Comparison of ENCODE assay signal across 18 cellular contexts in genomic region chr12:99620159-99620479, GRCh38. TPM values are rescaled to one million over a fixed set of nuclear protein-coding genes. Genes with fewer than 3 reads are reported as not detected.
A peak's percentile ranks its signal among the peaks of the same experiment; 100 is the strongest.
DNase-seq lines count a peak whose midpoint lies in the region; ATAC-seq and TF ChIP-seq lines count a peak whose summit lies in the region.
"Had no signal": no experiment of that assay in that cellular context is flagged by ENCODE, and none has a peak within 500 bp of the region (broad histone marks: within the 10 kb centered on the region; RNA-seq: fewer than 3 reads in every experiment).

No MANE protein-coding gene starts in this region.

- no peaks in the 10 kb centered on the region for H3K27me3 ChIP-seq in Loucy (ENCODE audit: insufficient read depth, low read length, poor library complexity, severe bottlenecking)

- H3K27ac ChIP-seq in VCaP: no peak overlapping the region
- H3K27ac ChIP-seq: A549, GM23248 had no signal

- TF ChIP-seq CTCF in CD14-positive monocyte (IDR thresholded peaks at IDR 0.05): peak; percentile 6
- TF ChIP-seq CTCF in Loucy (conservative IDR thresholded peaks at IDR 0.05; ENCODE audit: low read length): 0 out of 2 replicates have a peak, but pooled peaks have one; percentile 22
- peak; percentile 38 for TF ChIP-seq CTCF in VCaP (conservative IDR thresholded peaks at IDR 0.05)
- TF ChIP-seq CTCF in neural crest cell (conservative IDR thresholded peaks at IDR 0.05): peak; percentile 6
- TF ChIP-seq CTCF in nephron progenitor cell (IDR thresholded peaks at IDR 0.05): no peak

- H3K4me3 ChIP-seq in Loucy (ENCODE audit: low read length, poor library complexity, severe bottlenecking): no peak overlapping the region
- H3K4me3 ChIP-seq: A549, GM12878, GM23248, HAP-1 had no signal

- H3K9me2 ChIP-seq in Loucy (replicated peaks; ENCODE audit: low read depth, low read length): no peaks in the 10 kb centered on the region

- no peaks in the 10 kb centered on the region for H3K36me3 Mint-ChIP-seq in CD14-positive monocyte
- H3K36me3 Mint-ChIP-seq in neural crest cell (ENCODE audit: low read depth): peaks cover 19% of the 10 kb centered on the region
- no peaks in the 10 kb centered on the region for H3K36me3 Mint-ChIP-seq in activated naive CD4-positive, alpha-beta T cell treated with anti-CD3 and anti-CD28 coated beads for 36 hours (ENCODE audit: low read depth)
- no peaks in the 10 kb centered on the region for H3K36me3 Mint-ChIP-seq in nephron progenitor cell (ENCODE audit: low read depth)
- H3K36me3 Mint-ChIP-seq: CD8-positive, alpha-beta memory T cell had no signal

- H3K4me1 Mint-ChIP-seq in CD14-positive monocyte (no peaks in the 10 kb centered on the region), neural crest cell (no peaks in the 10 kb centered on the region), nephron progenitor cell (no peaks in the 10 kb centered on the region)
- no peaks in the 10 kb centered on the region for H3K4me1 Mint-ChIP-seq in activated naive CD4-positive, alpha-beta T cell treated with anti-CD3 and anti-CD28 coated beads for 36 hours (ENCODE audit: low read depth)
- H3K4me1 Mint-ChIP-seq: CD8-positive, alpha-beta memory T cell had no signal

- H3K36me3 ChIP-seq in Loucy (ENCODE audit: insufficient read depth, low read length): no peaks in the 10 kb centered on the region
- H3K36me3 ChIP-seq: HAP-1 had no signal

- H3K4me3 Mint-ChIP-seq in CD14-positive monocyte (no peak overlapping the region), neural crest cell (no peak overlapping the region), nephron progenitor cell (no peak overlapping the region)
- H3K4me3 Mint-ChIP-seq in activated naive CD4-positive, alpha-beta T cell treated with anti-CD3 and anti-CD28 coated beads for 36 hours: no peak overlapping the region
- H3K4me3 Mint-ChIP-seq: CD8-positive, alpha-beta memory T cell had no signal

- no peak for ATAC-seq in GM18498 (IDR thresholded peaks at IDR 0.05; ENCODE audit: unreplicated experiment)

- H3K9me3 Mint-ChIP-seq in CD14-positive monocyte (peaks cover 0 to 3% (median 0%) of the 10 kb centered on the region in 7 donors), neural crest cell (peaks cover 30% of the 10 kb centered on the region), nephron progenitor cell (peaks cover 28% of the 10 kb centered on the region)
- peaks cover 16% of the 10 kb centered on the region for H3K9me3 Mint-ChIP-seq in activated naive CD4-positive, alpha-beta T cell treated with anti-CD3 and anti-CD28 coated beads for 36 hours

- no peaks in the 10 kb centered on the region for H4K20me1 ChIP-seq in Loucy (ENCODE audit: insufficient read depth, low read length, poor library complexity, severe bottlenecking)

- H3F3A ChIP-seq in Loucy (ENCODE audit: low read depth): no peaks in the 10 kb centered on the region

- H3K9me3 ChIP-seq in Loucy (ENCODE audit: insufficient read depth, low read depth, low read length): no peaks in the 10 kb centered on the region
- H3K9me3 ChIP-seq: HAP-1 had no signal

- no peaks in the 10 kb centered on the region for H3K4me1 ChIP-seq in Loucy (ENCODE audit: insufficient read depth, low read length, poor library complexity, severe bottlenecking)
- H3K4me1 ChIP-seq: A549, HAP-1 had no signal

- H3K4me2 ChIP-seq in Loucy (ENCODE audit: low read depth, low read length, poor library complexity, severe bottlenecking): no peak overlapping the region
- H3K4me2 ChIP-seq: A549 had no signal

- H3K27ac Mint-ChIP-seq in CD14-positive monocyte (no peak overlapping the region), neural crest cell (ENCODE audit: unreplicated experiment) (no peak overlapping the region), nephron progenitor cell (no peak overlapping the region)
- H3K27ac Mint-ChIP-seq in activated naive CD4-positive, alpha-beta T cell treated with anti-CD3 and anti-CD28 coated beads for 36 hours: no peak overlapping the region
- H3K27ac Mint-ChIP-seq: CD8-positive, alpha-beta memory T cell had no signal

- H3K9ac ChIP-seq in Loucy (ENCODE audit: low read depth, low read length, poor library complexity, severe bottlenecking): no peak overlapping the region
- H3K9ac ChIP-seq: GM23248 had no signal

- H2AFZ ChIP-seq in Loucy (ENCODE audit: low read length): no peak overlapping the region
- H2AFZ ChIP-seq: GM23248 had no signal

- no peaks in the 10 kb centered on the region for H3K79me2 ChIP-seq in Loucy (ENCODE audit: insufficient read depth, low read length)

- CTCF ChIA-PET in activated naive CD4-positive, alpha-beta T cell treated with anti-CD3 and anti-CD28 coated beads for 36 hours (lab: Charles Lee): interaction anchor here (0.6 to 1.5 kb wide), 2 partner anchors 44 to 576 kb away, joined by 5 to 8 read pairs; no protein-coding TSS in a partner anchor

- intact Hi-C loops in CD14-positive monocyte (cut with micrococcal nuclease): loop anchor here (5.0 kb wide), 1 partner anchor 578 kb away; no protein-coding TSS in a partner anchor
- intact Hi-C loops in activated naive CD4-positive, alpha-beta T cell treated with anti-CD3 and anti-CD28 coated beads for 36 hours (cut with micrococcal nuclease): loop anchor here (1.0 to 2.0 kb wide), 2 partner anchors 233 to 577 kb away; no protein-coding TSS in a partner anchor

- no peaks in the 10 kb centered on the region for H3K27me3 Mint-ChIP-seq in CD14-positive monocyte (ENCODE audit: low read depth in 3 of 3)
- H3K27me3 Mint-ChIP-seq in neural crest cell (ENCODE audit: low read depth): no peaks in the 10 kb centered on the region
- no peaks in the 10 kb centered on the region for H3K27me3 Mint-ChIP-seq in activated naive CD4-positive, alpha-beta T cell treated with anti-CD3 and anti-CD28 coated beads for 36 hours (ENCODE audit: low read depth)
- peaks cover 8% of the 10 kb centered on the region for H3K27me3 Mint-ChIP-seq in nephron progenitor cell (ENCODE audit: low read depth, poor library complexity)
- H3K27me3 Mint-ChIP-seq: CD8-positive, alpha-beta memory T cell had no signal

- DNase-seq in CD14-positive monocyte (ENCODE audit: low spot score): no peak
- DNase-seq in neural crest cell (ENCODE audit: low read depth, low spot score): no peak
- no peak for DNase-seq in cerebellar nuclear complex (lab: John Stamatoyannopoulos, UW)
- no peak for DNase-seq in activated naive CD4-positive, alpha-beta T cell treated with anti-CD3 and anti-CD28 coated beads for 36 hours
- no peak for DNase-seq in nephron progenitor cell
- DNase-seq: CD8-positive, alpha-beta memory T cell; DMS 273 treated with DMSO at 0.1 percent for 48 hours had no signal

RNA-seq across cellular contexts. Expression of gene GARIN6, which starts 27.4 kb away (rescaled TPM):
- not detected for polyA plus RNA-seq in CD14-positive monocyte
- not detected in 2 replicates for total RNA-seq in neural crest cell
- not detected for total RNA-seq in activated naive CD4-positive, alpha-beta T cell treated with anti-CD3 and anti-CD28 coated beads for 36 hours
- total RNA-seq: CD8-positive, alpha-beta memory T cell; G401; GM12878; GM23248; H4; HT-29 had no signal
- polyA plus RNA-seq: A549; BJ; CD8-positive, alpha-beta memory T cell; GM12878; GM23248 had no signal
